1 cellular context compared by ENCODE assay signal in the genomic region with DNA sequence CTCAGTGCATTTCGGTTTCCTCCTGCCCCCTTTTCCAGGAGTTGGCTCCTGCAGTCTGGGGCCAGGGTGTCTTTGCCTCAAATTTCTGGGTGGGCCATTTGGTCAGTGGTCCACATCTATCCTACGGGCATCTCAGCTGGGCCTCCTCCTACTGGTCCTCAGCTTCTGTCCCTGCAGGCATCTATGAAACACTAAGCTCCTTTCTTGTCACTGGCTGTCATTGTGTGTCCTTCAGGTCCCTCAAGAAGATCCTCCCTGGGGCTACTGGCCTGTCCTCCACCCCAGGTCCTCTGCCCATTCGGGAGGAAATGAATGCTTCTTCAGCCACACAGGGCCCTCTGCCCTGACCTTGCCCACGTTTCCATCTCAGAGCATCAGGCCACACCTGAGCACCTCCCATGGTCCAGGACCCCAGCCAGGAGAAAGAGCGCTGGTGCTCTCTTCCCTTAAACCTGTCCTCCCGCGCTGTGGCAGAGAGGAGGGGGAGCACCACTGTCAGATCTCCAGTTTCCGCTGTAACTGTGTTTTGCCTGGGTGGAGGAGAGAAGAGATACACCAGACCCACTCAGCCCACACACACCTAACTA.
TF ChIP-seq lines count a peak whose summit lies in the region.

No MANE protein-coding gene starts in this region.

TF ChIP-seq in H1, 55 proteins besides CTCF, POLR2A, EP300 and RAD21 (continued from another document):
- TF ChIP-seq, protein P1, sequence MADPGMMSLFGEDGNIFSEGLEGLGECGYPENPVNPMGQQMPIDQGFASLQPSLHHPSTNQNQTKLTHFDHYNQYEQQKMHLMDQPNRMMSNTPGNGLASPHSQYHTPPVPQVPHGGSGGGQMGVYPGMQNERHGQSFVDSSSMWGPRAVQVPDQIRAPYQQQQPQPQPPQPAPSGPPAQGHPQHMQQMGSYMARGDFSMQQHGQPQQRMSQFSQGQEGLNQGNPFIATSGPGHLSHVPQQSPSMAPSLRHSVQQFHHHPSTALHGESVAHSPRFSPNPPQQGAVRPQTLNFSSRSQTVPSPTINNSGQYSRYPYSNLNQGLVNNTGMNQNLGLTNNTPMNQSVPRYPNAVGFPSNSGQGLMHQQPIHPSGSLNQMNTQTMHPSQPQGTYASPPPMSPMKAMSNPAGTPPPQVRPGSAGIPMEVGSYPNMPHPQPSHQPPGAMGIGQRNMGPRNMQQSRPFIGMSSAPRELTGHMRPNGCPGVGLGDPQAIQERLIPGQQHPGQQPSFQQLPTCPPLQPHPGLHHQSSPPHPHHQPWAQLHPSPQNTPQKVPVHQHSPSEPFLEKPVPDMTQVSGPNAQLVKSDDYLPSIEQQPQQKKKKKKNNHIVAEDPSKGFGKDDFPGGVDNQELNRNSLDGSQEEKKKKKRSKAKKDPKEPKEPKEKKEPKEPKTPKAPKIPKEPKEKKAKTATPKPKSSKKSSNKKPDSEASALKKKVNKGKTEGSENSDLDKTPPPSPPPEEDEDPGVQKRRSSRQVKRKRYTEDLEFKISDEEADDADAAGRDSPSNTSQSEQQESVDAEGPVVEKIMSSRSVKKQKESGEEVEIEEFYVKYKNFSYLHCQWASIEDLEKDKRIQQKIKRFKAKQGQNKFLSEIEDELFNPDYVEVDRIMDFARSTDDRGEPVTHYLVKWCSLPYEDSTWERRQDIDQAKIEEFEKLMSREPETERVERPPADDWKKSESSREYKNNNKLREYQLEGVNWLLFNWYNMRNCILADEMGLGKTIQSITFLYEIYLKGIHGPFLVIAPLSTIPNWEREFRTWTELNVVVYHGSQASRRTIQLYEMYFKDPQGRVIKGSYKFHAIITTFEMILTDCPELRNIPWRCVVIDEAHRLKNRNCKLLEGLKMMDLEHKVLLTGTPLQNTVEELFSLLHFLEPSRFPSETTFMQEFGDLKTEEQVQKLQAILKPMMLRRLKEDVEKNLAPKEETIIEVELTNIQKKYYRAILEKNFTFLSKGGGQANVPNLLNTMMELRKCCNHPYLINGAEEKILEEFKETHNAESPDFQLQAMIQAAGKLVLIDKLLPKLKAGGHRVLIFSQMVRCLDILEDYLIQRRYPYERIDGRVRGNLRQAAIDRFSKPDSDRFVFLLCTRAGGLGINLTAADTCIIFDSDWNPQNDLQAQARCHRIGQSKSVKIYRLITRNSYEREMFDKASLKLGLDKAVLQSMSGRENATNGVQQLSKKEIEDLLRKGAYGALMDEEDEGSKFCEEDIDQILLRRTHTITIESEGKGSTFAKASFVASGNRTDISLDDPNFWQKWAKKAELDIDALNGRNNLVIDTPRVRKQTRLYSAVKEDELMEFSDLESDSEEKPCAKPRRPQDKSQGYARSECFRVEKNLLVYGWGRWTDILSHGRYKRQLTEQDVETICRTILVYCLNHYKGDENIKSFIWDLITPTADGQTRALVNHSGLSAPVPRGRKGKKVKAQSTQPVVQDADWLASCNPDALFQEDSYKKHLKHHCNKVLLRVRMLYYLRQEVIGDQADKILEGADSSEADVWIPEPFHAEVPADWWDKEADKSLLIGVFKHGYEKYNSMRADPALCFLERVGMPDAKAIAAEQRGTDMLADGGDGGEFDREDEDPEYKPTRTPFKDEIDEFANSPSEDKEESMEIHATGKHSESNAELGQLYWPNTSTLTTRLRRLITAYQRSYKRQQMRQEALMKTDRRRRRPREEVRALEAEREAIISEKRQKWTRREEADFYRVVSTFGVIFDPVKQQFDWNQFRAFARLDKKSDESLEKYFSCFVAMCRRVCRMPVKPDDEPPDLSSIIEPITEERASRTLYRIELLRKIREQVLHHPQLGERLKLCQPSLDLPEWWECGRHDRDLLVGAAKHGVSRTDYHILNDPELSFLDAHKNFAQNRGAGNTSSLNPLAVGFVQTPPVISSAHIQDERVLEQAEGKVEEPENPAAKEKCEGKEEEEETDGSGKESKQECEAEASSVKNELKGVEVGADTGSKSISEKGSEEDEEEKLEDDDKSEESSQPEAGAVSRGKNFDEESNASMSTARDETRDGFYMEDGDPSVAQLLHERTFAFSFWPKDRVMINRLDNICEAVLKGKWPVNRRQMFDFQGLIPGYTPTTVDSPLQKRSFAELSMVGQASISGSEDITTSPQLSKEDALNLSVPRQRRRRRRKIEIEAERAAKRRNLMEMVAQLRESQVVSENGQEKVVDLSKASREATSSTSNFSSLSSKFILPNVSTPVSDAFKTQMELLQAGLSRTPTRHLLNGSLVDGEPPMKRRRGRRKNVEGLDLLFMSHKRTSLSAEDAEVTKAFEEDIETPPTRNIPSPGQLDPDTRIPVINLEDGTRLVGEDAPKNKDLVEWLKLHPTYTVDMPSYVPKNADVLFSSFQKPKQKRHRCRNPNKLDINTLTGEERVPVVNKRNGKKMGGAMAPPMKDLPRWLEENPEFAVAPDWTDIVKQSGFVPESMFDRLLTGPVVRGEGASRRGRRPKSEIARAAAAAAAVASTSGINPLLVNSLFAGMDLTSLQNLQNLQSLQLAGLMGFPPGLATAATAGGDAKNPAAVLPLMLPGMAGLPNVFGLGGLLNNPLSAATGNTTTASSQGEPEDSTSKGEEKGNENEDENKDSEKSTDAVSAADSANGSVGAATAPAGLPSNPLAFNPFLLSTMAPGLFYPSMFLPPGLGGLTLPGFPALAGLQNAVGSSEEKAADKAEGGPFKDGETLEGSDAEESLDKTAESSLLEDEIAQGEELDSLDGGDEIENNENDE (IDR thresholded peaks at IDR 0.05; ENCODE audit: insufficient replicate concordance, low read length): no peak
- no peak for TF ChIP-seq PHF8 (conservative IDR thresholded peaks at IDR 0.05; ENCODE audit: low read depth, low read length)
- no peak for TF ChIP-seq SUZ12 (IDR thresholded peaks at IDR 0.05; ENCODE audit: low read length)
- no peak for TF ChIP-seq RXRA (IDR thresholded peaks at IDR 0.05; ENCODE audit: insufficient read depth, low read depth, low read length)
- TF ChIP-seq SIN3A (conservative IDR thresholded peaks at IDR 0.05 in 1 of 2, IDR thresholded peaks at IDR 0.05 in 1 of 2; ENCODE audit: low read depth in 1 of 2, low read length in 2 of 2): no peak
- no peak for TF ChIP-seq JUND (IDR thresholded peaks at IDR 0.05; ENCODE audit: low read length)
- TF ChIP-seq NANOG (IDR thresholded peaks at IDR 0.05; ENCODE audit: insufficient read depth, low read depth, low read length, poor library complexity, severe bottlenecking): no peak
- no peak for TF ChIP-seq CBX8 (IDR thresholded peaks at IDR 0.05; ENCODE audit: borderline replicate concordance, low read depth, low read length)
- TF ChIP-seq EZH2 (IDR thresholded peaks at IDR 0.05; ENCODE audit: low read depth, low read length, severe bottlenecking): no peak
- TF ChIP-seq, protein P2, sequence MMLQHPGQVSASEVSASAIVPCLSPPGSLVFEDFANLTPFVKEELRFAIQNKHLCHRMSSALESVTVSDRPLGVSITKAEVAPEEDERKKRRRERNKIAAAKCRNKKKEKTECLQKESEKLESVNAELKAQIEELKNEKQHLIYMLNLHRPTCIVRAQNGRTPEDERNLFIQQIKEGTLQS (IDR thresholded peaks at IDR 0.05; ENCODE audit: insufficient read depth, low read depth, low read length): no peak
- no peak for TF ChIP-seq SP1 (IDR thresholded peaks at IDR 0.05; ENCODE audit: low read depth, low read length)
- no peak for TF ChIP-seq TAF7 (optimal IDR thresholded peaks at IDR 0.05; ENCODE audit: borderline replicate concordance, low read depth, low read length)
- TF ChIP-seq MAFK (IDR thresholded peaks at IDR 0.05; ENCODE audit: low read depth, low read length): no peak
- no peak for TF ChIP-seq SP4 (IDR thresholded peaks at IDR 0.05; ENCODE audit: low read length)
- TF ChIP-seq CREB1 (IDR thresholded peaks at IDR 0.05): no peak
- TF ChIP-seq TCF12 (IDR thresholded peaks at IDR 0.05; ENCODE audit: low read depth, low read length): no peak
- TF ChIP-seq KDM1A (IDR thresholded peaks at IDR 0.05; ENCODE audit: borderline replicate concordance, low read length): no peak
